8 cellular contexts compared by ENCODE assay signal in the genomic region with DNA sequence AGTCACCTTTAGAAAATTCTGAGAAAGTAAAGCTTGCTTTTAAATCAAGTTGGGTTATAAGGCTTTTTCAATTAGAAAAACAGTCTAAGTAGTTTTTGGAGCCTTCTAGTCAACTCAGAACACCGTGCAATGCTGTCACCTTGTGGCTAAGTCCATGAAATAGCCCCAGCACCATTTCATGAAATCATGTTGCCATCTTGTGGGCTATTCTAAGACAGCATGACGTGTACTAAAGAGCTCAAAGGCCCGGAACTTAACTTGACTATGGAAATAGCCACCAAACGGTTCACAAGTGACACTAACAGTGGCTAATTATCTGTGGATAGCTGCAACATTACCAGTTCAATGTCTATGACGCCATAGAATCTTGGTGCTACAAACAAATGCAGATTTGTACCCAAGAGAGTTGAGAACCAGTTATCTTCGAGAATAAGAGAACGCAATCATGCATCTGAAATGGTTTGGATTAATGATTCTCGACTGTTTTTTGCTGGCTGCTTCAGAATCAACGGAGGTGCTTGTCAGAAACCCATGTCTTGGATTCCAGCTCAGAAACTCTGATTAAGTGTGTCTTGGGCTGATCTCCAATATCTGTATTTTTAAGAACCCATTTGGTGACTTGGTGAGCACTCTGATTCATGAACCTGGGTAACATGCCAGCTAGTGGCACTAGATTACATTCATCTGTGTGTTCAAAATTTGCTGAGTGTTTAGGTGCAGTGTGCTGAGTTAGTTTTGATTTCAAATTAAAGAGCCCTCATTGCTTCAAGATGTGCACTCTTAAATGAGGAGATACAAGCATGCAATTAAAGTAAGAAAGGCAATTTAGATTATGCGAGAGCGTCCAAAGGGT.
DNase-seq lines count a peak whose midpoint lies in the region; ATAC-seq, FAIRE-seq and TF ChIP-seq lines count a peak whose summit lies in the region.

No MANE protein-coding gene starts in this region.

- H2AFZ ChIP-seq in endothelial cell of umbilical vein (ENCODE audit: low read depth, low read length) = no peak overlapping the region

- no peaks in the 10 kb centered on the region for H4K20me1 ChIP-seq in endothelial cell of umbilical vein (replicated peaks; ENCODE audit: control insufficient read depth, extremely low read depth, insufficient read depth, low read length)

- DNase-seq in D721Med (ENCODE audit: insufficient read length, low spot score) (no peak), NCI-H345 (lab: John Stamatoyannopoulos, UW) (peak; percentile 75), WERI-Rb-1 (peak; percentile 48), endothelial cell of umbilical vein (ENCODE audit: low read depth, low spot score) (peak; percentile 65), mucosa of gallbladder (ENCODE audit: low spot score) (peak; percentile 78), thyroid gland (peak; percentile 57 to 62)

- no peaks in the 10 kb centered on the region for H3K4me1 ChIP-seq in endothelial cell of umbilical vein (ENCODE audit: control insufficient read depth, extremely low read depth, insufficient read depth, low read length)
- peaks cover 0 to 3% of the 10 kb centered on the region in 2 donors for H3K4me1 ChIP-seq in thyroid gland

- TF ChIP-seq CTCF in D721Med (IDR thresholded peaks at IDR 0.05; ENCODE audit: insufficient read depth, missing control alignments) (peak; percentile 99), WERI-Rb-1 (IDR thresholded peaks at IDR 0.05; ENCODE audit: low read depth, low read length) (peak; percentile 81), endothelial cell of umbilical vein (IDR thresholded peaks at IDR 0.05; ENCODE audit: extremely low read depth in 1 of 2, insufficient read depth in 1 of 2, low read depth in 1 of 2, low read length in 2 of 2) (peak; percentile 62 to 63), thyroid gland (IDR thresholded peaks at IDR 0.05) (peak; percentile 46 to 96 (median 85))

- WGBS in thyroid gland, 2 donors = 28 to 34% methylated on average over 11 of the region's 11 CpGs

- FAIRE-seq in D721Med (lab: Jason Lieb, UNC) (no peak), endothelial cell of umbilical vein (lab: Jason Lieb, UNC) (peak; percentile 73)

- TF ChIP-seq POLR2A in endothelial cell of umbilical vein (IDR thresholded peaks at IDR 0.05; ENCODE audit: low read depth, low read length) (no peak), thyroid gland (IDR thresholded peaks at IDR 0.05) (no peak)

- CTCF ChIA-PET in endothelial cell of umbilical vein (lab: Charles Lee) = interaction anchor here (0.8 to 1.7 kb wide), 4 partner anchors 1033 to 1404 kb away, joined by 3 to 21 read pairs (median 10); no protein-coding TSS in a partner anchor

- no peak overlapping the region for H3K4me2 ChIP-seq in endothelial cell of umbilical vein (ENCODE audit: insufficient read depth, low read length)

- no TSS peak for BruUV-seq in endothelial cell of umbilical vein (replicated peaks; lab: Mats Ljungman, UMichigan)

- dilution Hi-C loops in endothelial cell of umbilical vein (cut with MboI; ENCODE audit: extremely low pct_ligation_motif_present, low sequenced_read_pairs) = no loop called here

- no peaks in the 10 kb centered on the region for H3K79me2 ChIP-seq in endothelial cell of umbilical vein (ENCODE audit: control insufficient read depth, insufficient read depth, low read length)

- ATAC-seq in GM19397 (IDR thresholded peaks at IDR 0.05; ENCODE audit: unreplicated experiment) (peak; percentile 96), HG03439 (IDR thresholded peaks at IDR 0.05; ENCODE audit: unreplicated experiment) (peak; percentile 97)

- POLR2A ChIA-PET in endothelial cell of umbilical vein (lab: Charles Lee) = no interaction called here

- no peaks in the 10 kb centered on the region for H3K36me3 ChIP-seq in WERI-Rb-1
- no peaks in the 10 kb centered on the region for H3K36me3 ChIP-seq in endothelial cell of umbilical vein (ENCODE audit: control insufficient read depth in 2 of 2, extremely low read depth in 1 of 2, insufficient read depth in 2 of 2, low read length in 2 of 2)
- H3K36me3 ChIP-seq in thyroid gland = no peaks in the 10 kb centered on the region

- H3K4me3 ChIP-seq in WERI-Rb-1 (ENCODE audit: low read depth, low read length) (no peak overlapping the region), endothelial cell of umbilical vein (replicated peaks in 1 of 3; ENCODE audit: insufficient read depth in 1 of 3, low read depth in 1 of 3, low read length in 3 of 3) (no peak overlapping the region), thyroid gland (replicated peaks in 1 of 3) (no peak overlapping the region)

- H3K9me1 ChIP-seq in endothelial cell of umbilical vein (replicated peaks; ENCODE audit: control insufficient read depth, extremely low read depth, insufficient read depth, low read length) = no peaks in the 10 kb centered on the region

- no peak overlapping the region for H3K9ac ChIP-seq in endothelial cell of umbilical vein (replicated peaks; ENCODE audit: extremely low read depth, insufficient read depth, low read length)

- no peaks in the 10 kb centered on the region for H3K9me3 ChIP-seq in WERI-Rb-1 (ENCODE audit: severe bottlenecking)
- no peaks in the 10 kb centered on the region for H3K9me3 ChIP-seq in endothelial cell of umbilical vein (replicated peaks; ENCODE audit: control insufficient read depth, insufficient read depth, low read length)
- H3K9me3 ChIP-seq in thyroid gland = no peaks in the 10 kb centered on the region

- H3K27ac ChIP-seq in WERI-Rb-1 = no peak overlapping the region
- H3K27ac ChIP-seq in endothelial cell of umbilical vein (ENCODE audit: insufficient read depth, low read depth, low read length) = no peak overlapping the region
- H3K27ac ChIP-seq in thyroid gland = peak overlapping the region in 1 of 3 donors; percentile 10

- intact Hi-C loops in endothelial cell of umbilical vein (cut with micrococcal nuclease) = loop anchor here (1.0 kb wide), 3 partner anchors 123 to 1090 kb away; no protein-coding TSS in a partner anchor
- intact Hi-C loops in thyroid gland (cut with DNase I) = no loop called here

- peaks cover 47% of the 10 kb centered on the region for H3K27me3 ChIP-seq in WERI-Rb-1 (ENCODE audit: insufficient read depth, low read depth, severe bottlenecking)
- H3K27me3 ChIP-seq in endothelial cell of umbilical vein (ENCODE audit: control insufficient read depth in 2 of 2, insufficient read depth in 2 of 2, low read length in 2 of 2) = no peaks in the 10 kb centered on the region
- no peaks in the 10 kb centered on the region for H3K27me3 ChIP-seq in thyroid gland

TF ChIP-seq in endothelial cell of umbilical vein, 7 proteins besides CTCF, POLR2A, EP300 and RAD21:
- peak; percentile 12 for TF ChIP-seq JUN (IDR thresholded peaks at IDR 0.05; ENCODE audit: borderline replicate concordance, insufficient read depth, insufficient read length, low read depth)
- no peak for TF ChIP-seq POLR2AphosphoS5 (IDR thresholded peaks at IDR 0.05; ENCODE audit: insufficient read depth, low read depth, low read length)
